ENCODE assay signal across 8 cellular contexts in the genomic region with DNA sequence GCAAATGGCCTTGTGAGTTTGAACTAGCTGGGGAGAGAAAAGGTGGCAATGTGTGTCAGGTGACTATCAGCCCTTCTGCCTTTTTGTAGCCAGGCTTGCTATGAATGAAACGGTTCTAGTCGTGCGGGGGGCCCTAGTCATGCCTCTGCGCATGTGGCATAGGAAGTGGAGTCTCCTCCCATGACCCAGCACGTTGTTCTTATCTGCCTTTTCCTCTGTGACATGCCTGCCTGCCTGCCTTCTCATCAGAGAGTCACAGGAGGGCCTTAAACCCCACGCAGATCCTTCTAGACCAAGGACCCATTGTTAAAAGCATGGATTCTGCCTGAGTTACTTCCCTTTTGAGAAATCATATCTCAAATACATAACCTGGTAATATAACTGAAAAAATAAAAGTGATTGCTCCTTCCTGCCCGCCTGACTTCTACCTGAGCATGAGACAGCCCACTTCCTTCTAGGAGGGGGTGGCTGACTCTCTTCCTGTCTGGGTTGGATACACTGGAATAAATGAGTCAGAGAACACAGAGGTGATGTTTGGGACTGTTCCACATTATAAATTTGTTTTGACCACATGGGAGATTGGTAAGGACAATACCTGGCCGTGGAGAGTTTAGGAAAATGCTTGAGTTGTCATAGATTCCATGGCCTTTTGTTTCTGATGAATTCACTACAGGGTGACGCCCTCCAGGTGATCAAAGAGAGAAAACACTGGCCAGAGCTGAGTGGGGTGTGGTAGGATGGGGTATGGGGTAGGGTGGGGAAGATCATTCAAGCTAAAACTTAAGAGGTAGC. TPM values are rescaled to one million over a fixed set of nuclear protein-coding genes. Genes with fewer than 3 reads are reported as not detected.
A peak's percentile ranks its signal among the peaks of the same experiment; 100 is the strongest.
DNase-seq lines count a peak whose midpoint lies in the region; ATAC-seq and TF ChIP-seq lines count a peak whose summit lies in the region.

No MANE protein-coding gene starts in this region.

- H3K4me2 ChIP-seq in GM23248 (ENCODE audit: unreplicated experiment), result no peak overlapping the region

- WGBS in GM23248 (ENCODE audit: low coverage in 1 of 2, low lambda C conversion rate in 2 of 2, missing lambda C conversion rate in 2 of 2), 2 experiments, result 71 to 80% methylated on average over 9 of the region's 9 CpGs

- H3K27me3 ChIP-seq in GM23248 (replicated peaks; ENCODE audit: insufficient read depth) (no peaks in the 10 kb centered on the region), tibial artery (no peaks in the 10 kb centered on the region)

- H3K9me2 ChIP-seq in GM23248 (ENCODE audit: insufficient read depth), result no peaks in the 10 kb centered on the region

- no peak overlapping the region for H3K4me3 ChIP-seq in GM23248
- H3K4me3 ChIP-seq in tibial artery, result no peak overlapping the region

- H3F3A ChIP-seq in GM23248 (ENCODE audit: insufficient read depth), result no peaks in the 10 kb centered on the region

- H3K79me2 ChIP-seq in GM23248 (ENCODE audit: insufficient read depth), result no peaks in the 10 kb centered on the region

- H3K36me3 ChIP-seq in GM23248 (ENCODE audit: low read depth) (no peaks in the 10 kb centered on the region), tibial artery (peaks cover 0 to 10% (median 0%) of the 10 kb centered on the region in 3 donors)

- DNase-seq in GM13977 (ENCODE audit: low spot score), result peak; percentile 57
- DNase-seq in activated CD4-positive, alpha-beta T cell treated with anti-CD3 and anti-CD28 coated beads for 1 hour, result peak; percentile 76
- peak; percentile 82 for DNase-seq in dermis blood vessel endothelial cell
- DNase-seq in stimulated activated CD4-positive, alpha-beta T cell treated with anti-CD3 and anti-CD28 coated beads, Interleukin-2, amount 100 ng/mL, for 48 hours, result peak; percentile 57 to 67
- no peak for DNase-seq in NCI-H1436 treated with DMSO at 0.1 percent for 48 hours (lab: John Stamatoyannopoulos, UW)
- no peak for DNase-seq in GM23248
- DNase-seq in tibial artery, result no peak

- H3K27ac ChIP-seq in GM23248, result no peak overlapping the region
- no peak overlapping the region for H3K27ac ChIP-seq in tibial artery

- ATAC-seq in GM21737 (IDR thresholded peaks at IDR 0.05; ENCODE audit: unreplicated experiment), result no peak

- intact Hi-C loops in tibial artery (cut with DNase I; ENCODE audit: low total_unique reads), result no loop called here

- no peaks in the 10 kb centered on the region for H3K4me1 ChIP-seq in GM23248 (ENCODE audit: insufficient read depth)
- H3K4me1 ChIP-seq in tibial artery, result no peaks in the 10 kb centered on the region

- no peak overlapping the region for H2AFZ ChIP-seq in GM23248

- TF ChIP-seq CTCF in GM13977 (IDR thresholded peaks at IDR 0.05; ENCODE audit: extremely low read depth, insufficient read depth, missing control alignments) (no peak), tibial artery (IDR thresholded peaks at IDR 0.05) (no peak)

- no peaks in the 10 kb centered on the region for H4K20me1 ChIP-seq in GM23248 (ENCODE audit: insufficient read depth)

- in situ Hi-C loops in GM13977 (cut with MboI; ENCODE audit: low pct_unique_long_range_greater_than_20kb, low sequenced_read_pairs, unreplicated experiment), result no loop called here
- in situ Hi-C loops in GM23248 (cut with MboI), result no loop called here

- H3K9ac ChIP-seq in GM23248, result no peak overlapping the region

- H3K9me3 ChIP-seq in GM23248 (ENCODE audit: low read depth) (no peaks in the 10 kb centered on the region), tibial artery (no peaks in the 10 kb centered on the region)

RNA-seq across cellular contexts. Expression of gene FBLN7, which starts 49.8 kb away (rescaled TPM):
- 2.4 and 3.3 TPM in 2 replicates for total RNA-seq in dermis blood vessel endothelial cell
- total RNA-seq in GM23248 (2014; rRNA removed; shearing (Covaris generic)), result 0.11 and 0.13 TPM in 2 replicates
- polyA plus RNA-seq in GM23248 (2016; fragmentation: Nextera tagmentation; extraction: Ambion mirVana), result 1.6 and 1.8 TPM in 2 replicates

Comparison
In these comparisons a context has a peak if more than half of its experiments do, and no peak if none do; other contexts are left out.
1. DNase-seq: peak in GM13977 (single experiment), activated CD4-positive, alpha-beta T cell treated with anti-CD3 and anti-CD28 coated beads for 1 hour (single experiment), dermis blood vessel endothelial cell (single experiment) and stimulated activated CD4-positive, alpha-beta T cell treated with anti-CD3 and anti-CD28 coated beads, Interleukin-2, amount 100 ng/mL, for 48 hours (2 of 2); none in NCI-H1436 treated with DMSO at 0.1 percent for 48 hours (single experiment), GM23248 (single experiment) and tibial artery (0 of 2).